Comparison of ENCODE assay signal across 41 cellular contexts in genomic region chr17:80061421-80061820, GRCh38. TPM values are rescaled to one million over a fixed set of nuclear protein-coding genes. Genes with fewer than 3 reads are reported as not detected.
"Had no signal": no experiment of that assay in that cellular context is flagged by ENCODE, and none has a peak within 500 bp of the region (broad histone marks: within the 10 kb centered on the region; RNA-seq: fewer than 3 reads in every experiment).

No MANE protein-coding gene starts in this region.

- H3K27me3 Mint-ChIP-seq: activated CD4-positive, alpha-beta memory T cell treated with anti-CD3 and anti-CD28 coated beads, Interleukin-2, amount 10 ng/mL, durations not matched to agents 7 days and 5 days; activated CD4-positive, alpha-beta T cell treated with anti-CD3 and anti-CD28 coated beads for 36 hours; activated CD4-positive, alpha-beta T cell treated with anti-CD3 and anti-CD28 coated beads, Interleukin-2, amount 10 ng/mL, durations not matched to agents 7 days and 5 days; activated CD8-positive, alpha-beta memory T cell treated with anti-CD3 and anti-CD28 coated beads, Interleukin-2, amount 10 ng/mL, durations not matched to agents 7 days and 5 days; activated naive CD8-positive, alpha-beta T cell treated with anti-CD3 and anti-CD28 coated beads for 36 hours; activated T-cell treated with anti-CD3 and anti-CD28 coated beads, Interleukin-2, amount 50 U/mL, for 24 hours; brain; central memory CD8-positive, alpha-beta T cell had no signal

- H3K27ac Mint-ChIP-seq: activated CD4-positive, alpha-beta memory T cell treated with anti-CD3 and anti-CD28 coated beads, Interleukin-2, amount 10 ng/mL, durations not matched to agents 7 days and 5 days; activated CD4-positive, alpha-beta T cell treated with anti-CD3 and anti-CD28 coated beads for 36 hours; activated CD4-positive, alpha-beta T cell treated with anti-CD3 and anti-CD28 coated beads, Interleukin-2, amount 10 ng/mL, durations not matched to agents 7 days and 5 days; activated CD8-positive, alpha-beta memory T cell treated with anti-CD3 and anti-CD28 coated beads, Interleukin-2, amount 10 ng/mL, durations not matched to agents 7 days and 5 days; activated CD8-positive, alpha-beta T cell treated with anti-CD3 and anti-CD28 coated beads, Interleukin-2, amount 10 ng/mL, durations not matched to agents 7 days and 5 days; activated naive CD4-positive, alpha-beta T cell treated with anti-CD3 and anti-CD28 coated beads for 36 hours; activated naive CD4-positive, alpha-beta T cell treated with anti-CD3 and anti-CD28 coated beads, Interleukin-2, amount 50 U/mL, for 72 hours; activated naive CD8-positive, alpha-beta T cell treated with anti-CD3 and anti-CD28 coated beads for 36 hours; activated T-cell treated with anti-CD3 and anti-CD28 coated beads, Interleukin-2, amount 50 U/mL, for 24 hours; activated T-helper 2 cell treated with anti-CD3 and anti-CD28 coated beads, Interferon-gamma antibody, Interleukin-2, Interleukin-4, amounts not matched to agents 10 μg/mL and 5 μg/mL and 100 μg/mL, durations not matched to agents 14 hours and 24 hours and 36 hours; brain; T-helper 1 cell treated with Interleukin-12 subunit alpha and Interleukin-12 subunit beta and Interleukin-4 antibody, amounts not matched to agents 30 μg/mL and 1 μg/mL, for 36 hours; T-helper 2 cell treated with Interferon-gamma antibody and Interleukin-4, amounts not matched to agents 5 μg/mL and 100 μg/mL, for 36 hours; WTC11 had no signal

- H3K4me3 Mint-ChIP-seq: activated CD4-positive, alpha-beta memory T cell treated with anti-CD3 and anti-CD28 coated beads, Interleukin-2, amount 10 ng/mL, durations not matched to agents 7 days and 5 days; activated CD4-positive, alpha-beta T cell treated with anti-CD3 and anti-CD28 coated beads for 36 hours; activated CD4-positive, alpha-beta T cell treated with anti-CD3 and anti-CD28 coated beads, Interleukin-2, amount 10 ng/mL, durations not matched to agents 7 days and 5 days; activated CD8-positive, alpha-beta memory T cell treated with anti-CD3 and anti-CD28 coated beads, Interleukin-2, amount 10 ng/mL, durations not matched to agents 7 days and 5 days; activated CD8-positive, alpha-beta T cell treated with anti-CD3 and anti-CD28 coated beads, Interleukin-2, amount 10 ng/mL, durations not matched to agents 7 days and 5 days; activated naive CD4-positive, alpha-beta T cell treated with anti-CD3 and anti-CD28 coated beads for 36 hours; activated naive CD8-positive, alpha-beta T cell treated with anti-CD3 and anti-CD28 coated beads for 36 hours; activated T-cell treated with anti-CD3 and anti-CD28 coated beads, Interleukin-2, amount 50 U/mL, for 24 hours; brain; central memory CD8-positive, alpha-beta T cell; T-helper 1 cell treated with Interleukin-12 subunit alpha and Interleukin-12 subunit beta and Interleukin-4 antibody, amounts not matched to agents 30 μg/mL and 1 μg/mL, for 36 hours; T-helper 2 cell treated with Interferon-gamma antibody and Interleukin-4, amounts not matched to agents 5 μg/mL and 100 μg/mL, for 36 hours; WTC11 had no signal

- H3K36me3 ChIP-seq: adrenal gland had no signal

- H3K27me3 ChIP-seq: adrenal gland, cardiac muscle cell had no signal

- H3K36me3 Mint-ChIP-seq: activated CD8-positive, alpha-beta memory T cell treated with anti-CD3 and anti-CD28 coated beads, Interleukin-2, amount 10 ng/mL, durations not matched to agents 7 days and 5 days; activated naive CD4-positive, alpha-beta T cell treated with anti-CD3 and anti-CD28 coated beads, Interleukin-2, amount 50 U/mL, for 72 hours; activated naive CD8-positive, alpha-beta T cell treated with anti-CD3 and anti-CD28 coated beads for 36 hours had no signal

- H3K4me1 Mint-ChIP-seq: activated CD4-positive, alpha-beta memory T cell treated with anti-CD3 and anti-CD28 coated beads, Interleukin-2, amount 10 ng/mL, durations not matched to agents 7 days and 5 days; activated CD4-positive, alpha-beta T cell treated with anti-CD3 and anti-CD28 coated beads for 36 hours; activated CD4-positive, alpha-beta T cell treated with anti-CD3 and anti-CD28 coated beads, Interleukin-2, amount 10 ng/mL, durations not matched to agents 7 days and 5 days; activated CD8-positive, alpha-beta memory T cell treated with anti-CD3 and anti-CD28 coated beads, Interleukin-2, amount 10 ng/mL, durations not matched to agents 7 days and 5 days; activated naive CD8-positive, alpha-beta T cell treated with anti-CD3 and anti-CD28 coated beads for 36 hours; brain; central memory CD8-positive, alpha-beta T cell had no signal

- FAIRE-seq: astrocyte, bronchial epithelial cell, TTC549 had no signal

- H3K4me3 ChIP-seq: adrenal gland, cardiac muscle cell had no signal

- ATAC-seq: activated CD4-positive, alpha-beta T cell treated with anti-CD3 and anti-CD28 coated beads for 36 hours; activated CD4-positive, CD25-positive, alpha-beta regulatory T cell treated with anti-CD3 and anti-CD28 coated beads, Interleukin-2, amount 50 U/mL, for 24 hours; activated CD8-positive, alpha-beta memory T cell treated with anti-CD3 and anti-CD28 coated beads, Interleukin-2, amount 10 ng/mL, durations not matched to agents 7 days and 5 days; activated CD8-positive, alpha-beta T cell treated with anti-CD3 and anti-CD28 coated beads, Interleukin-2, amount 10 ng/mL, durations not matched to agents 7 days and 5 days; activated naive CD4-positive, alpha-beta T cell treated with anti-CD3 and anti-CD28 coated beads, Interleukin-2, amount 50 U/mL, for 72 hours; WTC11 had no signal

- H3K9me3 ChIP-seq: adrenal gland had no signal

- DNase-seq: activated CD4-positive, alpha-beta memory T cell treated with anti-CD3 and anti-CD28 coated beads, Interleukin-2, amount 10 ng/mL, durations not matched to agents 7 days and 5 days; activated CD4-positive, alpha-beta T cell treated with anti-CD3 and anti-CD28 coated beads for 1 hour; activated CD4-positive, alpha-beta T cell treated with anti-CD3 and anti-CD28 coated beads for 36 hours; activated CD4-positive, alpha-beta T cell treated with anti-CD3 and anti-CD28 coated beads for 48 hours; activated CD4-positive, alpha-beta T cell treated with anti-CD3 and anti-CD28 coated beads, Interleukin-2, amount 10 ng/mL, durations not matched to agents 7 days and 5 days; activated CD4-positive, alpha-beta T cell treated with anti-CD3 and anti-CD28 coated beads, Interleukin-2, amount 50 U/mL, for 48 hours; activated CD4-positive, CD25-positive, alpha-beta regulatory T cell; activated CD8-positive, alpha-beta memory T cell treated with anti-CD3 and anti-CD28 coated beads for 24 hours; activated CD8-positive, alpha-beta memory T cell treated with anti-CD3 and anti-CD28 coated beads, Interleukin-2, amount 10 ng/mL, durations not matched to agents 7 days and 5 days; activated CD8-positive, alpha-beta memory T cell treated with anti-CD3 and anti-CD28 coated beads, Interleukin-2, amount 50 U/mL, for 48 hours; activated CD8-positive, alpha-beta T cell treated with anti-CD3 and anti-CD28 coated beads, Interleukin-2, amount 10 ng/mL, durations not matched to agents 7 days and 5 days; activated effector memory CD4-positive, alpha-beta T cell treated with Interleukin-2 at 50 U/mL for 16 hours; activated gamma-delta T cell treated with Interleukin-2 at 50 U/mL for 16 hours; activated naive CD4-positive, alpha-beta T cell; activated naive CD4-positive, alpha-beta T cell treated with anti-CD3 and anti-CD28 coated beads for 36 hours; activated naive CD4-positive, alpha-beta T cell treated with anti-CD3 and anti-CD28 coated beads, Interleukin-2, amount 50 U/mL, for 16 hours; activated naive CD8-positive, alpha-beta T cell treated with anti-CD3 and anti-CD28 coated beads for 36 hours; activated T-cell treated with anti-CD3 and anti-CD28 coated beads, Interleukin-2, amount 50 U/mL, for 24 hours; activated T-cell treated with anti-CD3 and anti-CD28 coated beads, Interleukin-2, amount 50 U/mL, for 48 hours; adrenal gland; amniotic stem cell; aorta; caudate nucleus; cerebellar nuclear complex; SW 1271; T-helper 1 cell; T-helper 2 cell; T-helper 9 cell; WERI-Rb-1 had no signal

- H3K9me3 Mint-ChIP-seq: activated CD4-positive, alpha-beta memory T cell treated with anti-CD3 and anti-CD28 coated beads, Interleukin-2, amount 10 ng/mL, durations not matched to agents 7 days and 5 days; activated CD4-positive, alpha-beta T cell treated with anti-CD3 and anti-CD28 coated beads, Interleukin-2, amount 10 ng/mL, durations not matched to agents 7 days and 5 days; activated naive CD4-positive, alpha-beta T cell treated with anti-CD3 and anti-CD28 coated beads for 36 hours; activated naive CD4-positive, alpha-beta T cell treated with anti-CD3 and anti-CD28 coated beads, Interleukin-2, amount 50 U/mL, for 72 hours; activated naive CD8-positive, alpha-beta T cell treated with anti-CD3 and anti-CD28 coated beads for 36 hours; activated T-cell treated with anti-CD3 and anti-CD28 coated beads, Interleukin-2, amount 50 U/mL, for 24 hours; activated T-helper 2 cell treated with anti-CD3 and anti-CD28 coated beads, Interferon-gamma antibody, Interleukin-2, Interleukin-4, amounts not matched to agents 10 μg/mL and 5 μg/mL and 100 μg/mL, durations not matched to agents 14 hours and 24 hours and 36 hours; brain; central memory CD8-positive, alpha-beta T cell; T-helper 1 cell treated with Interleukin-12 subunit alpha and Interleukin-12 subunit beta and Interleukin-4 antibody, amounts not matched to agents 30 μg/mL and 1 μg/mL, for 36 hours; T-helper 2 cell treated with Interferon-gamma antibody and Interleukin-4, amounts not matched to agents 5 μg/mL and 100 μg/mL, for 36 hours; WTC11 had no signal

- H3K27ac ChIP-seq: adrenal gland, cardiac muscle cell, WERI-Rb-1 had no signal

RNA-seq across cellular contexts. Expression of gene CCDC40, which starts 25.0 kb away (rescaled TPM):
- total RNA-seq: activated CD4-positive, alpha-beta memory T cell treated with anti-CD3 and anti-CD28 coated beads, Interleukin-2, amount 10 ng/mL, durations not matched to agents 7 days and 5 days; activated CD4-positive, alpha-beta T cell treated with anti-CD3 and anti-CD28 coated beads, Interleukin-2, amount 10 ng/mL, durations not matched to agents 7 days and 5 days; activated CD8-positive, alpha-beta T cell treated with anti-CD3 and anti-CD28 coated beads, Interleukin-2, amount 10 ng/mL, durations not matched to agents 7 days and 5 days; activated T-helper 2 cell treated with anti-CD3 and anti-CD28 coated beads, Interferon-gamma antibody, Interleukin-2, Interleukin-4, amounts not matched to agents 10 μg/mL and 5 μg/mL and 100 μg/mL, durations not matched to agents 14 hours and 24 hours and 36 hours had no signal
